In genomic region chrX:135625995-135626394, GRCh38 we compare ENCODE assay signal across 12 cellular contexts.
DNase-seq lines count a peak whose midpoint lies in the region; ATAC-seq and TF ChIP-seq lines count a peak whose summit lies in the region.
"Had no signal": no experiment of that assay in that cellular context is flagged by ENCODE, and none has a peak within 500 bp of the region (broad histone marks: within the 10 kb centered on the region; RNA-seq: fewer than 3 reads in every experiment).

No MANE protein-coding gene starts in this region.

- no peaks in the 10 kb centered on the region for H3K79me1 ChIP-seq in H9 (ENCODE audit: insufficient read depth, low read depth, low read length, poor library complexity, severe bottlenecking)

- H3K23me2 ChIP-seq in H9 (ENCODE audit: insufficient read length, low read depth, low read length, poor library complexity, severe bottlenecking): no peaks in the 10 kb centered on the region

- no peak overlapping the region for H3K27ac Mint-ChIP-seq in H9
- H3K27ac Mint-ChIP-seq in activated CD4-positive, alpha-beta T cell treated with anti-CD3 and anti-CD28 coated beads, Interleukin-2, amount 10 ng/mL, durations not matched to agents 7 days and 5 days: no peak overlapping the region
- no peak overlapping the region for H3K27ac Mint-ChIP-seq in stimulated activated naive CD8-positive, alpha-beta T cell treated with anti-CD3 and anti-CD28 coated beads, Interleukin-15, amount 100 ng/mL, for 72 hours

- H3K79me2 ChIP-seq in H9 (ENCODE audit: insufficient read depth, low read length): no peaks in the 10 kb centered on the region
- no peaks in the 10 kb centered on the region for H3K79me2 ChIP-seq in hepatocyte

- no peak overlapping the region for H3K18ac ChIP-seq in H9 (ENCODE audit: insufficient read length, low read depth, low read length)

- H3K9ac ChIP-seq in H9 (ENCODE audit: extremely low read depth, insufficient read length, low read length): no peak overlapping the region

- H2BK20ac ChIP-seq in H9 (ENCODE audit: low read depth, low read length, poor library complexity, severe bottlenecking): no peak overlapping the region

- DNase-seq in BJ (ENCODE audit: low read depth) (no peak), H9 (no peak), RWPE2 (ENCODE audit: low spot score) (no peak), hepatocyte (ENCODE audit: low spot score) (peak; percentile 7), NCI-H146 treated with DMSO at 0.1 percent for 48 hours (lab: John Stamatoyannopoulos, UW; ENCODE audit: unreplicated experiment) (no peak), NCI-H2196 treated with DMSO at 0.1 percent for 48 hours (lab: John Stamatoyannopoulos, UW; ENCODE audit: unreplicated experiment) (no peak)
- DNase-seq in activated CD4-positive, alpha-beta T cell treated with anti-CD3 and anti-CD28 coated beads, Interleukin-2, amount 10 ng/mL, durations not matched to agents 7 days and 5 days: no peak
- DNase-seq in stimulated activated naive CD8-positive, alpha-beta T cell treated with anti-CD3 and anti-CD28 coated beads, Interleukin-15, amount 100 ng/mL, for 72 hours: no peak
- DNase-seq: MG63; SIG-M5; stimulated activated CD4-positive, alpha-beta T cell treated with anti-CD3 and anti-CD28 coated beads, Interleukin-12 subunit alpha, Interleukin-12 subunit beta, amount 100 ng/mL, for 4 hours; stimulated activated naive CD4-positive, alpha-beta T cell had no signal

- no peak overlapping the region for H2BK120ac ChIP-seq in H9 (ENCODE audit: low read depth, low read length, poor library complexity, severe bottlenecking)

- no peak overlapping the region for H2BK5ac ChIP-seq in H9 (ENCODE audit: insufficient read length, low read length)

- H4K91ac ChIP-seq in H9 (ENCODE audit: insufficient read length, low read depth, low read length): no peak overlapping the region

- H3K27me3 ChIP-seq in BJ (ENCODE audit: control insufficient read depth, insufficient read depth, low read length) (no peaks in the 10 kb centered on the region), H9 (ENCODE audit: insufficient read depth, low read length) (no peaks in the 10 kb centered on the region), RWPE2 (ENCODE audit: insufficient read depth, poor library complexity, severe bottlenecking) (no peaks in the 10 kb centered on the region), hepatocyte (no peaks in the 10 kb centered on the region)
- H3K27me3 ChIP-seq: MG63 had no signal

- TF ChIP-seq CTCF in BJ (IDR thresholded peaks at IDR 0.05; ENCODE audit: insufficient read depth, low read depth, low read length) (peak; percentile 11; the same call in 1 of the 2 replicates), H9 (conservative IDR thresholded peaks at IDR 0.05) (peak; percentile 48), RWPE2 (IDR thresholded peaks at IDR 0.05; ENCODE audit: poor library complexity, severe bottlenecking) (peak; percentile 16), hepatocyte (IDR thresholded peaks at IDR 0.05; ENCODE audit: poor library complexity) (peak; percentile 24)

- no peak overlapping the region for H3K56ac ChIP-seq in H9 (ENCODE audit: insufficient read length, low read depth, low read length)

- H3K9me2 ChIP-seq in hepatocyte (replicated peaks; ENCODE audit: insufficient read depth): no peaks in the 10 kb centered on the region

- H4K5ac ChIP-seq in H9 (ENCODE audit: insufficient read length, low read depth, low read length): no peak overlapping the region

- no CpG with 5 or more reads among the region's 6 CpGs for WGBS in H9 (ENCODE audit: extremely low coverage, insufficient read length, low lambda C conversion rate)
- WGBS in hepatocyte (ENCODE audit: low lambda C conversion rate, missing lambda C conversion rate): 85% methylated on average over 6 of the region's 6 CpGs

- H2BK12ac ChIP-seq in H9 (ENCODE audit: insufficient read length, low read depth, low read length): no peak overlapping the region

- H3K4me1 Mint-ChIP-seq in H9: no peaks in the 10 kb centered on the region
- H3K4me1 Mint-ChIP-seq in activated CD4-positive, alpha-beta T cell treated with anti-CD3 and anti-CD28 coated beads, Interleukin-2, amount 10 ng/mL, durations not matched to agents 7 days and 5 days: no peaks in the 10 kb centered on the region
- no peaks in the 10 kb centered on the region for H3K4me1 Mint-ChIP-seq in stimulated activated naive CD8-positive, alpha-beta T cell treated with anti-CD3 and anti-CD28 coated beads, Interleukin-15, amount 100 ng/mL, for 72 hours

- no peak for ATAC-seq in RWPE2 (ENCODE audit: low read depth)
- no peak for ATAC-seq in stimulated activated naive CD8-positive, alpha-beta T cell treated with anti-CD3 and anti-CD28 coated beads, Interleukin-15, amount 100 ng/mL, for 72 hours

- no peak overlapping the region for H3K4me3 ChIP-seq in BJ (ENCODE audit: low read depth, low read length)
- H3K4me3 ChIP-seq in RWPE2 (ENCODE audit: severe bottlenecking): no peak overlapping the region
- no peak overlapping the region for H3K4me3 ChIP-seq in hepatocyte
- H3K4me3 ChIP-seq: MG63 had no signal

- H3K4me2 ChIP-seq in H9 (ENCODE audit: insufficient read depth, insufficient read length, low read length) (no peak overlapping the region), hepatocyte (no peak overlapping the region)

- H3K14ac ChIP-seq in H9 (ENCODE audit: insufficient read depth, low read length): no peak overlapping the region

- H3K27me3 Mint-ChIP-seq in H9 (ENCODE audit: low read depth): no peaks in the 10 kb centered on the region
- no peaks in the 10 kb centered on the region for H3K27me3 Mint-ChIP-seq in activated CD4-positive, alpha-beta T cell treated with anti-CD3 and anti-CD28 coated beads, Interleukin-2, amount 10 ng/mL, durations not matched to agents 7 days and 5 days
- H3K27me3 Mint-ChIP-seq in stimulated activated naive CD8-positive, alpha-beta T cell treated with anti-CD3 and anti-CD28 coated beads, Interleukin-15, amount 100 ng/mL, for 72 hours: no peaks in the 10 kb centered on the region

- H3K23ac ChIP-seq in H9 (ENCODE audit: insufficient read length, low read depth, low read length): no peak overlapping the region

- H3K9me3 ChIP-seq in H9 (ENCODE audit: control insufficient read depth, low read depth, low read length): peaks cover 16% of the 10 kb centered on the region
- no peaks in the 10 kb centered on the region for H3K9me3 ChIP-seq in RWPE2 (ENCODE audit: severe bottlenecking)
- H3K9me3 ChIP-seq in hepatocyte (ENCODE audit: low read depth): no peaks in the 10 kb centered on the region
- H3K9me3 ChIP-seq: MG63 had no signal

- peaks cover 59 to 69% of the 10 kb centered on the region in 2 experiments for H3K9me3 Mint-ChIP-seq in H9
- no peaks in the 10 kb centered on the region for H3K9me3 Mint-ChIP-seq in activated CD4-positive, alpha-beta T cell treated with anti-CD3 and anti-CD28 coated beads, Interleukin-2, amount 10 ng/mL, durations not matched to agents 7 days and 5 days
- H3K9me3 Mint-ChIP-seq in stimulated activated naive CD8-positive, alpha-beta T cell treated with anti-CD3 and anti-CD28 coated beads, Interleukin-15, amount 100 ng/mL, for 72 hours: no peaks in the 10 kb centered on the region

- H4K20me1 ChIP-seq in H9 (ENCODE audit: control insufficient read depth, insufficient read depth, insufficient read length) (no peaks in the 10 kb centered on the region), hepatocyte (ENCODE audit: insufficient read depth, poor library complexity, severe bottlenecking) (no peaks in the 10 kb centered on the region)

- H3K36me3 ChIP-seq in BJ (ENCODE audit: control insufficient read depth, insufficient read depth, low read length): no peaks in the 10 kb centered on the region
- H3K36me3 ChIP-seq in RWPE2 (ENCODE audit: low read depth): no peaks in the 10 kb centered on the region
- no peaks in the 10 kb centered on the region for H3K36me3 ChIP-seq in hepatocyte (replicated peaks; ENCODE audit: insufficient read depth, low read depth)
- H3K36me3 ChIP-seq: MG63 had no signal

- H3K4me1 ChIP-seq in H9 (ENCODE audit: insufficient read depth, low read length): no peaks in the 10 kb centered on the region
- H3K4me1 ChIP-seq in RWPE2 (ENCODE audit: insufficient read depth, poor library complexity, severe bottlenecking): no peaks in the 10 kb centered on the region
- no peaks in the 10 kb centered on the region for H3K4me1 ChIP-seq in hepatocyte (ENCODE audit: insufficient read depth)

- no peak overlapping the region for H2BK15ac ChIP-seq in H9 (ENCODE audit: low read depth, low read length)

- CTCF ChIA-PET in BJ (lab: Yijun Ruan, JAX): no interaction called here
- CTCF ChIA-PET in activated CD4-positive, alpha-beta T cell treated with anti-CD3 and anti-CD28 coated beads, Interleukin-2, amount 10 ng/mL, durations not matched to agents 7 days and 5 days (lab: Charles Lee): interaction anchor here (0.7 kb wide), 1 partner anchor 189 kb away, joined by 4 read pairs; no protein-coding TSS in a partner anchor

- H3K36me3 Mint-ChIP-seq in H9 (ENCODE audit: insufficient read depth in 1 of 3, low read depth in 3 of 3): no peaks in the 10 kb centered on the region; a peak in 1 of 7 replicates
- H3K36me3 Mint-ChIP-seq in activated CD4-positive, alpha-beta T cell treated with anti-CD3 and anti-CD28 coated beads, Interleukin-2, amount 10 ng/mL, durations not matched to agents 7 days and 5 days (ENCODE audit: low read depth): no peaks in the 10 kb centered on the region

- H4K8ac ChIP-seq in H9 (replicated peaks; ENCODE audit: insufficient read length, low read depth, low read length): no peak overlapping the region

- H2AK5ac ChIP-seq in H9 (ENCODE audit: insufficient read length, low read length): no peak overlapping the region

- POLR2A ChIA-PET in BJ (lab: Charles Lee): no interaction called here
- POLR2A ChIA-PET in activated CD4-positive, alpha-beta T cell treated with anti-CD3 and anti-CD28 coated beads, Interleukin-2, amount 10 ng/mL, durations not matched to agents 7 days and 5 days (lab: Charles Lee): no interaction called here

- H2AFZ ChIP-seq in H9 (ENCODE audit: low read length) (no peak overlapping the region), hepatocyte (no peak overlapping the region)

- H3T11ph ChIP-seq in H9 (ENCODE audit: low read length): no peak overlapping the region

- H3K4me3 Mint-ChIP-seq in H9: no peak overlapping the region
- no peak overlapping the region for H3K4me3 Mint-ChIP-seq in activated CD4-positive, alpha-beta T cell treated with anti-CD3 and anti-CD28 coated beads, Interleukin-2, amount 10 ng/mL, durations not matched to agents 7 days and 5 days
- no peak overlapping the region for H3K4me3 Mint-ChIP-seq in stimulated activated naive CD8-positive, alpha-beta T cell treated with anti-CD3 and anti-CD28 coated beads, Interleukin-15, amount 100 ng/mL, for 72 hours

- no peak overlapping the region for H3K27ac ChIP-seq in H9 (ENCODE audit: insufficient read length, low read depth, low read length)
- H3K27ac ChIP-seq in RWPE2 (ENCODE audit: poor library complexity, severe bottlenecking): no peak overlapping the region
- H3K27ac ChIP-seq in hepatocyte: no peak overlapping the region

- H3K4ac ChIP-seq in H9 (ENCODE audit: low read depth, low read length): no peak overlapping the region
